Comparison of ENCODE assay signal across 11 cellular contexts in genomic region chr6:120056085-120056484, GRCh38.
DNase-seq lines count a peak whose midpoint lies in the region; ATAC-seq and TF ChIP-seq lines count a peak whose summit lies in the region.
"Had no signal": no experiment of that assay in that cellular context is flagged by ENCODE, and none has a peak within 500 bp of the region (broad histone marks: within the 10 kb centered on the region; RNA-seq: fewer than 3 reads in every experiment).

No MANE protein-coding gene starts in this region.

- no peak overlapping the region for H2AFZ ChIP-seq in KMS-11 (ENCODE audit: low read depth)

- no peak overlapping the region for H3K27ac ChIP-seq in KMS-11
- H3K27ac ChIP-seq: HL-60 had no signal

- no peak overlapping the region for H3K9ac ChIP-seq in KMS-11

- H4K20me1 ChIP-seq in KMS-11 (ENCODE audit: insufficient read depth), result no peaks in the 10 kb centered on the region

- ATAC-seq in GM21423 (IDR thresholded peaks at IDR 0.05; ENCODE audit: unreplicated experiment), result peak; percentile 77
- ATAC-seq in stimulated activated naive B cell treated with anti-CD40 and anti-IgM and Interleukin-4, amounts not matched to agents 10 μg/mL and 1 μg/mL and 100 μg/mL, for 72 hours (replicated peaks), result no peak

- DNase-seq in germinal center (ENCODE audit: low spot score) (peak; percentile 8), MG63 (no peak), AG08396 (ENCODE audit: low spot score) (no peak), medulla oblongata (ENCODE audit: extremely low spot score) (no peak)
- DNase-seq in stimulated activated naive B cell treated with anti-CD40 and anti-IgM and Interleukin-4, amounts not matched to agents 10 μg/mL and 1 μg/mL and 100 μg/mL, for 72 hours, result no peak
- DNase-seq: activated CD8-positive, alpha-beta memory T cell treated with anti-CD3 and anti-CD28 coated beads, Interleukin-2, amount 50 U/mL, for 4 hours; stimulated activated CD4-positive, alpha-beta T cell treated with anti-CD3 and anti-CD28 coated beads, Interleukin-4, amount 100 ng/mL, for 4 hours had no signal

- H3K27ac Mint-ChIP-seq in stimulated activated naive B cell treated with anti-CD40 and anti-IgM and Interleukin-4, amounts not matched to agents 10 μg/mL and 1 μg/mL and 100 μg/mL, for 72 hours, result no peak overlapping the region

- H3K4me1 Mint-ChIP-seq in stimulated activated naive B cell treated with anti-CD40 and anti-IgM and Interleukin-4, amounts not matched to agents 10 μg/mL and 1 μg/mL and 100 μg/mL, for 72 hours, result no peaks in the 10 kb centered on the region

- H3K9me3 ChIP-seq in MG63, result no peaks in the 10 kb centered on the region

- no peaks in the 10 kb centered on the region for H3K36me3 ChIP-seq in KMS-11 (ENCODE audit: insufficient read depth)
- no peaks in the 10 kb centered on the region for H3K36me3 ChIP-seq in MG63

- H3K36me3 Mint-ChIP-seq in stimulated activated naive B cell treated with anti-CD40 and anti-IgM and Interleukin-4, amounts not matched to agents 10 μg/mL and 1 μg/mL and 100 μg/mL, for 72 hours, result peaks cover 0 to 8% of the 10 kb centered on the region in 2 donors

- H3K4me3 Mint-ChIP-seq in stimulated activated naive B cell treated with anti-CD40 and anti-IgM and Interleukin-4, amounts not matched to agents 10 μg/mL and 1 μg/mL and 100 μg/mL, for 72 hours, result no peak overlapping the region

- H3K79me2 ChIP-seq in KMS-11 (ENCODE audit: insufficient read depth, low read depth), result no peaks in the 10 kb centered on the region

- H3K27me3 Mint-ChIP-seq in stimulated activated naive B cell treated with anti-CD40 and anti-IgM and Interleukin-4, amounts not matched to agents 10 μg/mL and 1 μg/mL and 100 μg/mL, for 72 hours, result no peaks in the 10 kb centered on the region

- TF ChIP-seq CTCF in GM12874 (IDR thresholded peaks at IDR 0.05; ENCODE audit: insufficient read depth, low read depth, low read length) (peak; percentile 77), KMS-11 (conservative IDR thresholded peaks at IDR 0.05; ENCODE audit: low read depth, low read length) (peak; percentile 48; the same call in 1 of the 2 replicates)

- H3K9me3 Mint-ChIP-seq in stimulated activated naive B cell treated with anti-CD40 and anti-IgM and Interleukin-4, amounts not matched to agents 10 μg/mL and 1 μg/mL and 100 μg/mL, for 72 hours, result peaks cover 8 to 10% of the 10 kb centered on the region in 2 donors

- H3K27me3 ChIP-seq in KMS-11 (ENCODE audit: insufficient read depth, low read depth) (no peaks in the 10 kb centered on the region), MG63 (no peaks in the 10 kb centered on the region)

- H3K4me3 ChIP-seq in KMS-11 (IDR thresholded peaks at IDR 0.05; ENCODE audit: insufficient read depth, low read depth, low read length) (no peak overlapping the region), MG63 (no peak overlapping the region)

- no peaks in the 10 kb centered on the region for H3K4me1 ChIP-seq in KMS-11 (ENCODE audit: low read depth, poor library complexity, severe bottlenecking)

- no peak overlapping the region for H3K4me2 ChIP-seq in KMS-11
